In the genomic region with DNA sequence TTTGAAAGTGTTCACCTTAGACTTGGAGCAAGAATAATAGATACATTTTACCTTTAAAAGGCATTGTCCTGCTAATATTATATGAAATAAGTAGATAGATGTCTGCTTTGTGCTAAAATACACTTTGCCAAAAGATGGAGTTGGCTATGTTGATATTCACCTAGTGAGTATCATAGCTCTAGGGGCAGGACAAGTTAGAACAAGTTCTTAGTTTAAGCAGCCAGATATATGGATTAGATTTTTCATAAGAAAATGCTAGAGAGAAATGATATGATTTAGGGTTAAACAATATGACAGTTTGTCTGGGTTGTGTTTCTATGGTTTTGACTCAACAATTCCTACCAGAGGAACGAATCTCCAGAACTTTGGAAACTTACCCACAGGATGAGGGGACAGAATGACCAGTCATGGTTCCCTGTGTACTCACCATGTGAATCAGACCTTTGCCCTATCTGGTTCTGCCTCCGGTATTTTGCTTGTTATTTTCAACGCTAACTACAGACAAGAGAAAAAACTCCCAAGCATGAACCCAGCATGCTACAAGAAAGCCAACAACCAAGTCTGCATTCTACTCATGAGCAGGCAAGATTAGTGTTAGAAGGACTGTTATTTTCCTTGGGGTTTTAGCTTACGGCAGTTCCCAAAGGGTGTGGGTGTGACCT, we compare ENCODE assay signal across 1 cellular context.
A peak's percentile ranks its signal among the peaks of the same experiment; 100 is the strongest.
TF ChIP-seq lines count a peak whose summit lies in the region.

No MANE protein-coding gene starts in this region.

TF ChIP-seq in HepG2, 621 proteins besides CTCF, POLR2A, EP300 and RAD21 (continued from another document and continues in another):
- TF ChIP-seq ZNF646 (CRISPR knock-in tag; IDR thresholded peaks at IDR 0.05) (no peak), ZNF335 (CRISPR knock-in tag; IDR thresholded peaks at IDR 0.05) (no peak), SP5 (CRISPR knock-in tag; IDR thresholded peaks at IDR 0.05; ENCODE audit: borderline replicate concordance, low read depth) (no peak), ZSCAN9 (CRISPR knock-in tag; IDR thresholded peaks at IDR 0.05; ENCODE audit: borderline replicate concordance) (no peak; the same call in 1 of the 2 replicates), MIXL1 (CRISPR knock-in tag; IDR thresholded peaks at IDR 0.05) (peak; percentile 44; the same call in 1 of the 2 replicates), MIER3 (CRISPR knock-in tag; IDR thresholded peaks at IDR 0.05; ENCODE audit: borderline replicate concordance) (no peak), DBP (CRISPR knock-in tag; IDR thresholded peaks at IDR 0.05; ENCODE audit: not compliant biosample characterization) (no peak), CBFB (CRISPR knock-in tag; IDR thresholded peaks at IDR 0.05) (no peak), ZBTB37 (CRISPR knock-in tag; IDR thresholded peaks at IDR 0.05) (peak; percentile 91), ZNF773 (CRISPR knock-in tag; IDR thresholded peaks at IDR 0.05; ENCODE audit: borderline replicate concordance) (no peak), MZF1 (CRISPR knock-in tag; IDR thresholded peaks at IDR 0.05; ENCODE audit: borderline replicate concordance) (no peak), RORA (CRISPR knock-in tag; IDR thresholded peaks at IDR 0.05) (0 out of 2 replicates have a peak, but pooled peaks have one; percentile 67), POLR2G (IDR thresholded peaks at IDR 0.05; ENCODE audit: low read depth, low read length) (peak; percentile 87), ZBTB20 (CRISPR knock-in tag; IDR thresholded peaks at IDR 0.05; ENCODE audit: borderline replicate concordance, low read depth) (no peak), ZNF253 (CRISPR knock-in tag; IDR thresholded peaks at IDR 0.05; ENCODE audit: borderline replicate concordance) (no peak), ZNF589 (CRISPR knock-in tag; conservative IDR thresholded peaks at IDR 0.05) (no peak), SRSF9 (IDR thresholded peaks at IDR 0.05; ENCODE audit: borderline replicate concordance, insufficient read depth, low read depth, low read length, poor library complexity, severe bottlenecking) (no peak), HDAC2 (CRISPR knock-in tag; IDR thresholded peaks at IDR 0.05) (peak; percentile 71), ZNF775 (CRISPR knock-in tag; IDR thresholded peaks at IDR 0.05; ENCODE audit: borderline replicate concordance) (no peak), STAG1 (CRISPR knock-in tag; IDR thresholded peaks at IDR 0.05) (no peak), ZNF460 (CRISPR knock-in tag; IDR thresholded peaks at IDR 0.05; ENCODE audit: borderline replicate concordance) (no peak), ZNF644 (CRISPR knock-in tag; IDR thresholded peaks at IDR 0.05; ENCODE audit: low read depth) (peak; percentile 71), BORCS8-MEF2B (CRISPR knock-in tag; IDR thresholded peaks at IDR 0.05) (no peak), FOXK1 (CRISPR knock-in tag; IDR thresholded peaks at IDR 0.05; ENCODE audit: borderline replicate concordance, low read depth) (0 out of 2 replicates have a peak, but pooled peaks have one; percentile 51), ZNF234 (CRISPR knock-in tag; conservative IDR thresholded peaks at IDR 0.05) (no peak), SIX4 (CRISPR knock-in tag; IDR thresholded peaks at IDR 0.05) (no peak), CENPX (CRISPR knock-in tag; IDR thresholded peaks at IDR 0.05) (no peak), IRF2 (CRISPR knock-in tag; IDR thresholded peaks at IDR 0.05) (0 out of 2 replicates have a peak, but pooled peaks have one; percentile 56), THAP8 (CRISPR knock-in tag; IDR thresholded peaks at IDR 0.05; ENCODE audit: borderline replicate concordance) (no peak), FOXP1 (IDR thresholded peaks at IDR 0.05) (no peak), FOXP1 (CRISPR knock-in tag; IDR thresholded peaks at IDR 0.05) (peak; percentile 10; the same call in 1 of the 2 replicates), NR2F1 (CRISPR knock-in tag; IDR thresholded peaks at IDR 0.05) (peak; percentile 18 to 20; a peak in 1 of 4 replicates), GFI1 (CRISPR knock-in tag; IDR thresholded peaks at IDR 0.05; ENCODE audit: borderline replicate concordance) (0 out of 2 replicates have a peak, but pooled peaks have one; percentile 38), EEA1 (CRISPR knock-in tag; IDR thresholded peaks at IDR 0.05; ENCODE audit: borderline replicate concordance) (no peak)
- TF ChIP-seq, protein P1, sequence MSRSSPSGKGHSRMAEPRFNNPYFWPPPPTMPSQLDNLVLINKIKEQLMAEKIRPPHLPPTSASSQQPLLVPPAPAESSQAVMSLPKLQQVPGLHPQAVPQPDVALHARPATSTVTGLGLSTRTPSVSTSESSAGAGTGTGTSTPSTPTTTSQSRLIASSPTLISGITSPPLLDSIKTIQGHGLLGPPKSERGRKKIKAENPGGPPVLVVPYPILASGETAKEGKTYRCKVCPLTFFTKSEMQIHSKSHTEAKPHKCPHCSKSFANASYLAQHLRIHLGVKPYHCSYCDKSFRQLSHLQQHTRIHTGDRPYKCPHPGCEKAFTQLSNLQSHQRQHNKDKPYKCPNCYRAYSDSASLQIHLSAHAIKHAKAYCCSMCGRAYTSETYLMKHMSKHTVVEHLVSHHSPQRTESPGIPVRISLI (CRISPR knock-in tag; IDR thresholded peaks at IDR 0.05; ENCODE audit: borderline replicate concordance) = peak; percentile 67; the same call in 1 of the 2 replicates
- TF ChIP-seq, protein P2, sequence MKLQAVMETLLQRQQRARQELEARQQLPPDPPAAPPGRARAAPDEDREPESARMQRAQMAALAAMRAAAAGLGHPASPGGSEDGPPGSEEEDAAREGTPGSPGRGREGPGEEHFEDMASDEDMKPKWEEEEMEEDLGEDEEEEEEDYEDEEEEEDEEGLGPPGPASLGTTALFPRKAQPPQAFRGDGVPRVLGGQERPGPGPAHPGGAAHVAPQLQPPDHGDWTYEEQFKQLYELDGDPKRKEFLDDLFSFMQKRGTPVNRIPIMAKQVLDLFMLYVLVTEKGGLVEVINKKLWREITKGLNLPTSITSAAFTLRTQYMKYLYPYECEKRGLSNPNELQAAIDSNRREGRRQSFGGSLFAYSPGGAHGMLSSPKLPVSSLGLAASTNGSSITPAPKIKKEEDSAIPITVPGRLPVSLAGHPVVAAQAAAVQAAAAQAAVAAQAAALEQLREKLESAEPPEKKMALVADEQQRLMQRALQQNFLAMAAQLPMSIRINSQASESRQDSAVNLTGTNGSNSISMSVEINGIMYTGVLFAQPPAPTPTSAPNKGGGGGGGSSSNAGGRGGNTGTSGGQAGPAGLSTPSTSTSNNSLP (IDR thresholded peaks at IDR 0.05; ENCODE audit: low read depth, low read length) = peak; percentile 60
- TF ChIP-seq, protein P3, sequence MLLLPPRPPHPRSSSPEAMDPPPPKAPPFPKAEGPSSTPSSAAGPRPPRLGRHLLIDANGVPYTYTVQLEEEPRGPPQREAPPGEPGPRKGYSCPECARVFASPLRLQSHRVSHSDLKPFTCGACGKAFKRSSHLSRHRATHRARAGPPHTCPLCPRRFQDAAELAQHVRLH (CRISPR knock-in tag; IDR thresholded peaks at IDR 0.05; ENCODE audit: borderline replicate concordance, low read depth) = no peak
- TF ChIP-seq, protein P4, sequence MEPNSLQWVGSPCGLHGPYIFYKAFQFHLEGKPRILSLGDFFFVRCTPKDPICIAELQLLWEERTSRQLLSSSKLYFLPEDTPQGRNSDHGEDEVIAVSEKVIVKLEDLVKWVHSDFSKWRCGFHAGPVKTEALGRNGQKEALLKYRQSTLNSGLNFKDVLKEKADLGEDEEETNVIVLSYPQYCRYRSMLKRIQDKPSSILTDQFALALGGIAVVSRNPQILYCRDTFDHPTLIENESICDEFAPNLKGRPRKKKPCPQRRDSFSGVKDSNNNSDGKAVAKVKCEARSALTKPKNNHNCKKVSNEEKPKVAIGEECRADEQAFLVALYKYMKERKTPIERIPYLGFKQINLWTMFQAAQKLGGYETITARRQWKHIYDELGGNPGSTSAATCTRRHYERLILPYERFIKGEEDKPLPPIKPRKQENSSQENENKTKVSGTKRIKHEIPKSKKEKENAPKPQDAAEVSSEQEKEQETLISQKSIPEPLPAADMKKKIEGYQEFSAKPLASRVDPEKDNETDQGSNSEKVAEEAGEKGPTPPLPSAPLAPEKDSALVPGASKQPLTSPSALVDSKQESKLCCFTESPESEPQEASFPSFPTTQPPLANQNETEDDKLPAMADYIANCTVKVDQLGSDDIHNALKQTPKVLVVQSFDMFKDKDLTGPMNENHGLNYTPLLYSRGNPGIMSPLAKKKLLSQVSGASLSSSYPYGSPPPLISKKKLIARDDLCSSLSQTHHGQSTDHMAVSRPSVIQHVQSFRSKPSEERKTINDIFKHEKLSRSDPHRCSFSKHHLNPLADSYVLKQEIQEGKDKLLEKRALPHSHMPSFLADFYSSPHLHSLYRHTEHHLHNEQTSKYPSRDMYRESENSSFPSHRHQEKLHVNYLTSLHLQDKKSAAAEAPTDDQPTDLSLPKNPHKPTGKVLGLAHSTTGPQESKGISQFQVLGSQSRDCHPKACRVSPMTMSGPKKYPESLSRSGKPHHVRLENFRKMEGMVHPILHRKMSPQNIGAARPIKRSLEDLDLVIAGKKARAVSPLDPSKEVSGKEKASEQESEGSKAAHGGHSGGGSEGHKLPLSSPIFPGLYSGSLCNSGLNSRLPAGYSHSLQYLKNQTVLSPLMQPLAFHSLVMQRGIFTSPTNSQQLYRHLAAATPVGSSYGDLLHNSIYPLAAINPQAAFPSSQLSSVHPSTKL (CRISPR knock-in tag; IDR thresholded peaks at IDR 0.05) = peak; percentile 79; the same call in 1 of the 2 replicates
- TF ChIP-seq, protein P5, sequence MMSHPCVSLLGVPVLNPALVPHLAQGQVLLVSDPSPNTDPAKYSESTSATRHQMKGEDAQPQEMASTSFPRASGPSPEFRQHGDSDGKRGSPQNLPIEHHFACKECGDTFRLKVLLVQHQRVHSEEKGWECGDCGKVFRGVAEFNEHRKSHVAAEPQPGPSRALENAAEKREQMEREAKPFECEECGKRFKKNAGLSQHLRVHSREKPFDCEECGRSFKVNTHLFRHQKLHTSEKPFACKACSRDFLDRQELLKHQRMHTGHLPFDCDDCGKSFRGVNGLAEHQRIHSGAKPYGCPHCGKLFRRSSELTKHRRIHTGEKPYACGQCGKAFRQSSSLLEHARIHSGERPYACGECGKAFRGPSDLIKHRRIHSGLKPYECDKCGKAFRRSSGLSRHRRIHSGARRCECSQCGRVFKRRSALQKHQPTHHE (CRISPR knock-in tag; IDR thresholded peaks at IDR 0.05; ENCODE audit: borderline replicate concordance) = no peak
